In genomic region chr10:95741807-95742528, GRCh38 we compare ENCODE assay signal across 8 cellular contexts. TPM values are rescaled to one million over a fixed set of nuclear protein-coding genes. Genes with fewer than 3 reads are reported as not detected.
DNase-seq lines count a peak whose midpoint lies in the region; ATAC-seq and TF ChIP-seq lines count a peak whose summit lies in the region.

No MANE protein-coding gene starts in this region.

- DNase-seq in UCSD-AML1 (lab: John Stamatoyannopoulos, UW; ENCODE audit: unreplicated experiment) (peak; percentile 55), immature natural killer cell (peak in 2 of 3 donors; percentile 7 to 10), tibial artery (peak in 1 of 2 donors; percentile 43), AG20443 (ENCODE audit: low spot score) (no peak)
- DNase-seq in activated T-cell treated with anti-CD3 and anti-CD28 coated beads, Interleukin-2, amount 50 U/mL, for 4 hours, result no peak
- no peak for DNase-seq in activated CD8-positive, alpha-beta memory T cell treated with anti-CD3 and anti-CD28 coated beads for 24 hours

- peaks cover 0 to 25% (median 5%) of the 10 kb centered on the region in 4 donors for H3K4me1 ChIP-seq in tibial artery

- peaks cover 0 to 10% of the 10 kb centered on the region in 2 donors for H3K4me1 Mint-ChIP-seq in immature natural killer cell
- no peaks in the 10 kb centered on the region for H3K4me1 Mint-ChIP-seq in activated T-cell treated with anti-CD3 and anti-CD28 coated beads, Interleukin-2, amount 50 U/mL, for 4 hours (ENCODE audit: low read depth)

- intact Hi-C loops in tibial artery (cut with DNase I; ENCODE audit: low total_unique reads), result loop anchor here (5.0 kb wide), 1 partner anchor 100 kb away; no protein-coding TSS in a partner anchor

- H3K27me3 ChIP-seq in tibial artery, result no peaks in the 10 kb centered on the region

- peak overlapping the region in 1 of 6 donors; percentile 32 for H3K27ac Mint-ChIP-seq in immature natural killer cell

- no peaks in the 10 kb centered on the region for H3K36me3 ChIP-seq in tibial artery

- no peaks in the 10 kb centered on the region for H3K9me3 Mint-ChIP-seq in immature natural killer cell
- H3K9me3 Mint-ChIP-seq in activated T-cell treated with anti-CD3 and anti-CD28 coated beads, Interleukin-2, amount 50 U/mL, for 4 hours, result peaks cover 3% of the 10 kb centered on the region

- no peaks in the 10 kb centered on the region for H3K36me3 Mint-ChIP-seq in immature natural killer cell
- H3K36me3 Mint-ChIP-seq in activated T-cell treated with anti-CD3 and anti-CD28 coated beads, Interleukin-2, amount 50 U/mL, for 4 hours (ENCODE audit: insufficient read depth), result no peaks in the 10 kb centered on the region

- peak; percentile 54 for ATAC-seq in GM18508 (IDR thresholded peaks at IDR 0.05; ENCODE audit: insufficient read depth, unreplicated experiment)
- peak; percentile 67 for ATAC-seq in HG02610 (IDR thresholded peaks at IDR 0.05; ENCODE audit: unreplicated experiment)
- ATAC-seq in activated T-cell treated with anti-CD3 and anti-CD28 coated beads, Interleukin-2, amount 50 U/mL, for 4 hours, result no peak

- TF ChIP-seq CTCF in tibial artery (IDR thresholded peaks at IDR 0.05), result peak in 1 of 2 experiments; percentile 6

- no peak overlapping the region for H3K4me3 ChIP-seq in tibial artery

- H3K27ac ChIP-seq in tibial artery, result peak overlapping the region; percentile 57 to 65

- no peak overlapping the region for H3K4me3 Mint-ChIP-seq in immature natural killer cell
- no peak overlapping the region for H3K4me3 Mint-ChIP-seq in activated T-cell treated with anti-CD3 and anti-CD28 coated beads, Interleukin-2, amount 50 U/mL, for 4 hours

- no peaks in the 10 kb centered on the region for H3K9me3 ChIP-seq in tibial artery

- peaks cover 0 to 3% (median 0%) of the 10 kb centered on the region in 3 donors for H3K27me3 Mint-ChIP-seq in immature natural killer cell (ENCODE audit: low read depth in 3 of 3)
- H3K27me3 Mint-ChIP-seq in activated T-cell treated with anti-CD3 and anti-CD28 coated beads, Interleukin-2, amount 50 U/mL, for 4 hours (ENCODE audit: low read depth), result peaks cover 19% of the 10 kb centered on the region

RNA-seq across cellular contexts. Expression of gene ENTPD1, which starts 14.0 kb away (rescaled TPM):
- polyA plus RNA-seq in immature natural killer cell, result 1 to 10 TPM; 1.8 to 4.3 (median 1.8) TPM
- under 1 TPM; 0.23 to 0.66 (median 0.57) TPM for total RNA-seq in activated T-cell treated with anti-CD3 and anti-CD28 coated beads, Interleukin-2, amount 50 U/mL, for 4 hours

RNA-seq across cellular contexts. Expression of gene TCTN3, which starts 48.2 kb away (rescaled TPM):
- 10 to 100 TPM; 32.3 to 58.6 (median 46.6) TPM for polyA plus RNA-seq in immature natural killer cell
- 10 to 100 TPM; 28.3 to 35.7 (median 29.3) TPM for total RNA-seq in activated T-cell treated with anti-CD3 and anti-CD28 coated beads, Interleukin-2, amount 50 U/mL, for 4 hours

Comparison
In these comparisons a context has a peak if more than half of its experiments do, and no peak if none do; other contexts are left out.
1. ATAC-seq: peak in GM18508 (single experiment) and HG02610 (single experiment); none in activated T-cell treated with anti-CD3 and anti-CD28 coated beads, Interleukin-2, amount 50 U/mL, for 4 hours (0 of 2).
2. DNase-seq: peak in UCSD-AML1 (single experiment) and immature natural killer cell (2 of 3); none in AG20443 (single experiment), activated T-cell treated with anti-CD3 and anti-CD28 coated beads, Interleukin-2, amount 50 U/mL, for 4 hours (single experiment) and activated CD8-positive, alpha-beta memory T cell treated with anti-CD3 and anti-CD28 coated beads for 24 hours (single experiment).